In genomic region chr3:183109847-183110246, GRCh38 we compare ENCODE assay signal across 4 cellular contexts. TPM values are rescaled to one million over a fixed set of nuclear protein-coding genes. Genes with fewer than 3 reads are reported as not detected.
"Had no signal": no experiment of that assay in that cellular context is flagged by ENCODE, and none has a peak within 500 bp of the region (broad histone marks: within the 10 kb centered on the region; RNA-seq: fewer than 3 reads in every experiment).

No MANE protein-coding gene starts in this region.

RNA-seq across cellular contexts. Expression of gene LAMP3, which starts 52.7 kb away (rescaled TPM):
- total RNA-seq: left ventricle myocardium inferior, left ventricle myocardium superior, mesenteric fat pad, myocyte had no signal
